Comparison of ENCODE assay signal across 26 cellular contexts in genomic region chr12:116779597-116779996, GRCh38. TPM values are rescaled to one million over a fixed set of nuclear protein-coding genes. Genes with fewer than 3 reads are reported as not detected.
DNase-seq lines count a peak whose midpoint lies in the region; ATAC-seq, FAIRE-seq and TF ChIP-seq lines count a peak whose summit lies in the region.
"Had no signal": no experiment of that assay in that cellular context is flagged by ENCODE, and none has a peak within 500 bp of the region (broad histone marks: within the 10 kb centered on the region; RNA-seq: fewer than 3 reads in every experiment).

No MANE protein-coding gene starts in this region.

- 57% methylated on average over 1 of the region's 2 CpGs for WGBS in K562 (ENCODE audit: insufficient coverage, low coverage, missing lambda C conversion rate)

- BruUV-seq in K562 (replicated peaks; lab: Mats Ljungman, UMichigan) = no TSS peak

- ATAC-seq in K562 (no peak), upper lobe of right lung (no peak), GM21526 (IDR thresholded peaks at IDR 0.05; ENCODE audit: low FRiP score, unreplicated experiment) (no peak)
- ATAC-seq: A549, GM12878 had no signal

- H3K9me3 Mint-ChIP-seq in neural progenitor cell = no peaks in the 10 kb centered on the region
- H3K9me3 Mint-ChIP-seq: CD4-positive, alpha-beta T cell; CD8-positive, alpha-beta memory T cell had no signal

- no peaks in the 10 kb centered on the region for H3K4me1 ChIP-seq in HEK293 (ENCODE audit: control insufficient read depth, insufficient read depth, low read length)
- no peaks in the 10 kb centered on the region; a peak in 2 of 5 replicates for H3K4me1 ChIP-seq in K562 (replicated peaks in 1 of 2; ENCODE audit: control insufficient read depth in 2 of 2, insufficient read depth in 2 of 2, low read length in 2 of 2)
- no peaks in the 10 kb centered on the region for H3K4me1 ChIP-seq in neural progenitor cell
- H3K4me1 ChIP-seq in upper lobe of right lung = no peaks in the 10 kb centered on the region
- H3K4me1 ChIP-seq: A549, BE2C, HAP-1 had no signal

- H4K20me1 ChIP-seq in K562 (replicated peaks; ENCODE audit: control insufficient read depth, insufficient read depth, low read length) = no peaks in the 10 kb centered on the region
- no peaks in the 10 kb centered on the region for H4K20me1 ChIP-seq in neural progenitor cell (ENCODE audit: low read depth)
- H4K20me1 ChIP-seq: BLaER1 treated with 17β-estradiol and CSF1 and Interleukin-3, amounts not matched to agents 10 nM and 100 nM had no signal

- H3K4me3 ChIP-seq in HEK293 (ENCODE audit: low read depth, low read length) = no peak overlapping the region
- H3K4me3 ChIP-seq in K562 = no peak overlapping the region
- no peak overlapping the region for H3K4me3 ChIP-seq in neural progenitor cell
- H3K4me3 ChIP-seq in upper lobe of right lung = no peak overlapping the region
- H3K4me3 ChIP-seq: A549; BLaER1 treated with 17β-estradiol and CSF1 and Interleukin-3, amounts not matched to agents 10 nM and 100 nM; GM12878; HAP-1 had no signal

- no peak for TF ChIP-seq RAD21 in K562 (CRISPR knock-in tag; conservative IDR thresholded peaks at IDR 0.05 in 1 of 2, IDR thresholded peaks at IDR 0.05 in 1 of 2)

- no peak for FAIRE-seq in K562 (lab: Jason Lieb, UNC)
- FAIRE-seq in RCC 7860 (lab: Jason Lieb, UNC) = no peak
- FAIRE-seq: A549, D721Med, GM12878, GM19239, H54 had no signal

- TF ChIP-seq POLR2A in K562 (conservative IDR thresholded peaks at IDR 0.05) = no peak

- in situ Hi-C loops in K562 (cut with MboI) = no loop called here

- no peaks in the 10 kb centered on the region for H3F3A ChIP-seq in neural progenitor cell (ENCODE audit: low read depth)

- H3K27ac ChIP-seq in HEK293 (ENCODE audit: extremely low read depth, low read depth, low read length) = no peak overlapping the region
- no peak overlapping the region for H3K27ac ChIP-seq in K562 (ENCODE audit: extremely low read depth, low read depth, low read length)
- no peak overlapping the region for H3K27ac ChIP-seq in neural progenitor cell
- no peak overlapping the region for H3K27ac ChIP-seq in upper lobe of right lung
- H3K27ac ChIP-seq: A549; BLaER1 treated with 17β-estradiol and CSF1 and Interleukin-3, amounts not matched to agents 10 nM and 100 nM had no signal

- H3K9ac ChIP-seq in K562 (ENCODE audit: insufficient read depth in 1 of 2, low read depth in 2 of 2, low read length in 2 of 2) = no peak overlapping the region
- H3K9ac ChIP-seq in neural progenitor cell = no peak overlapping the region
- H3K9ac ChIP-seq: BLaER1 treated with 17β-estradiol and CSF1 and Interleukin-3, amounts not matched to agents 10 nM and 100 nM had no signal

- TF ChIP-seq EP300 in K562 (IDR thresholded peaks at IDR 0.05; ENCODE audit: low read length) = no peak

- H3K9me3 ChIP-seq in HEK293 (ENCODE audit: control insufficient read depth, insufficient read depth, low read depth, low read length) (no peaks in the 10 kb centered on the region), K562 (replicated peaks; ENCODE audit: control insufficient read depth, insufficient read depth, low read depth, low read length) (no peaks in the 10 kb centered on the region), neural progenitor cell (ENCODE audit: low read depth) (no peaks in the 10 kb centered on the region), upper lobe of right lung (no peaks in the 10 kb centered on the region)
- H3K9me3 ChIP-seq: A549, BE2C, HAP-1 had no signal

- no peak overlapping the region for H3K4me2 ChIP-seq in K562 (ENCODE audit: insufficient read depth, low read length)
- no peak overlapping the region for H3K4me2 ChIP-seq in neural progenitor cell
- H3K4me2 ChIP-seq: A549; BLaER1 treated with 17β-estradiol and CSF1 and Interleukin-3, amounts not matched to agents 10 nM and 100 nM had no signal

- no peak for TF ChIP-seq CTCF in HEK293 (tag by site-specific recombination; IDR thresholded peaks at IDR 0.05)
- TF ChIP-seq CTCF in K562 (IDR thresholded peaks at IDR 0.05 in 2 of 3, conservative IDR thresholded peaks at IDR 0.05 in 1 of 3; ENCODE audit: insufficient read depth in 2 of 3, low read depth in 1 of 3, low read length in 3 of 3) = no peak
- TF ChIP-seq CTCF in neural progenitor cell (IDR thresholded peaks at IDR 0.05) = no peak
- TF ChIP-seq CTCF in upper lobe of right lung (IDR thresholded peaks at IDR 0.05) = no peak

- H3K79me2 ChIP-seq in K562 (ENCODE audit: control insufficient read depth, insufficient read depth, low read length) (no peaks in the 10 kb centered on the region), neural progenitor cell (ENCODE audit: low read depth) (no peaks in the 10 kb centered on the region)

- no peaks in the 10 kb centered on the region for H3K9me1 ChIP-seq in K562 (ENCODE audit: control insufficient read depth, insufficient read depth, low read length)

- no peaks in the 10 kb centered on the region for H3K4me1 Mint-ChIP-seq in neural progenitor cell
- H3K4me1 Mint-ChIP-seq: CD14-positive monocyte; CD8-positive, alpha-beta memory T cell had no signal

- DNase-seq in K562 (ENCODE audit: extremely low read depth in 1 of 4, low spot score in 3 of 4) (no peak), neural progenitor cell (ENCODE audit: low spot score) (no peak), upper lobe of right lung (peak; percentile 2), SKM-1 (lab: John Stamatoyannopoulos, UW; ENCODE audit: unreplicated experiment) (no peak), RCC 7860 (ENCODE audit: low spot score) (no peak)
- DNase-seq: 8988T; ACHN; AML-193; BE2C; CD4-positive, alpha-beta T cell; CD8-positive, alpha-beta memory T cell; DMS 273 treated with DMSO at 0.1 percent for 48 hours; DMS79; EL; GDM1; GOT3 had no signal

- H3K36me3 Mint-ChIP-seq in neural progenitor cell = peaks cover 28% of the 10 kb centered on the region
- H3K36me3 Mint-ChIP-seq: CD14-positive monocyte had no signal

- peak overlapping the region; percentile 33 for H3K27ac Mint-ChIP-seq in neural progenitor cell
- H3K27ac Mint-ChIP-seq: CD4-positive, alpha-beta T cell had no signal

- H3K36me3 ChIP-seq in HEK293 (ENCODE audit: control insufficient read depth in 2 of 2, insufficient read depth in 1 of 2, low read length in 2 of 2) (peaks cover 0 to 43% of the 10 kb centered on the region in 2 experiments; a peak in 1 of 3 replicates), K562 (ENCODE audit: control insufficient read depth, insufficient read depth, low read length) (peaks cover 25% of the 10 kb centered on the region; the same call in 2 of the 3 replicates), neural progenitor cell (no peaks in the 10 kb centered on the region), upper lobe of right lung (no peaks in the 10 kb centered on the region)

- H3K27me3 ChIP-seq in K562 (ENCODE audit: control insufficient read depth in 2 of 2, insufficient read depth in 2 of 2, low read length in 2 of 2) (peaks cover 0 to 4% of the 10 kb centered on the region in 2 experiments; a peak in 1 of 5 replicates), neural progenitor cell (no peaks in the 10 kb centered on the region), upper lobe of right lung (no peaks in the 10 kb centered on the region)
- H3K27me3 ChIP-seq: BE2C; BLaER1 treated with 17β-estradiol and CSF1 and Interleukin-3, amounts not matched to agents 10 nM and 100 nM had no signal

- intact Hi-C loops in K562 (cut with micrococcal nuclease) = no loop called here
- intact Hi-C loops in upper lobe of right lung (cut with DNase I) = no loop called here

- H2AFZ ChIP-seq in K562 (ENCODE audit: low read depth, low read length) (no peak overlapping the region), neural progenitor cell (replicated peaks) (no peak overlapping the region)

- CTCF ChIA-PET in HEK293 (lab: Yijun Ruan, JAX) (interaction anchor here (0.6 to 1.5 kb wide), 3 partner anchors 10 to 72 kb away, joined by 3 to 5 read pairs (median 5); no protein-coding TSS in a partner anchor), K562 (lab: Yijun Ruan, JAX; ENCODE audit: low intra/inter-chr PET ratio) (no interaction called here)

- no peak overlapping the region for H3K4me3 Mint-ChIP-seq in neural progenitor cell
- H3K4me3 Mint-ChIP-seq: CD14-positive monocyte; CD4-positive, alpha-beta T cell; CD8-positive, alpha-beta memory T cell had no signal

- H3K27me3 Mint-ChIP-seq in neural progenitor cell (ENCODE audit: insufficient read depth, low read depth) = peaks cover 7% of the 10 kb centered on the region
- H3K27me3 Mint-ChIP-seq: CD4-positive, alpha-beta T cell had no signal

- POLR2A ChIA-PET in HEK293 (lab: Yijun Ruan, JAX) (no interaction called here), K562 (lab: Yijun Ruan, JAX) (no interaction called here)

RNA-seq across cellular contexts. Expression of gene RNFT2, which starts 41.5 kb away (rescaled TPM):
- total RNA-seq in K562 (2011; cell fraction: chromatin; rRNA removed; ENCODE audit: low replicate concordance) = 16.0 and 21.8 TPM in 2 replicates
- 12.7 and 13.2 TPM in 2 replicates for total RNA-seq in K562 (2011; cell fraction: nucleolus; rRNA removed)
- 18.5 and 28.9 TPM in 2 replicates for total RNA-seq in K562 (2011; cell fraction: nucleoplasm; rRNA removed)
- total RNA-seq in K562 (2014; rRNA removed) = 7.9 and 9.8 TPM in 2 replicates
- 9.5 and 10.5 TPM in 2 replicates for total RNA-seq in K562 (2014; rRNA removed; fragmentation: Illumina TruSeq; extraction: Trizol)
- total RNA-seq in K562 (2015; rRNA removed; fragmentation: Illumina TruSeq; extraction: Trizol) = 11.3 and 12.0 TPM in 2 replicates
- total RNA-seq in K562 (2021) = 23.5 and 26.3 TPM in 2 replicates
- 8.5 and 14.1 TPM in 2 replicates for polyA plus RNA-seq in K562 (2011; rRNA removed)
- 10.0 and 12.1 TPM in 2 replicates for polyA plus RNA-seq in K562 (2011; cell fraction: cytosol; rRNA removed)
- 7.1 and 7.3 TPM in 2 replicates for polyA plus RNA-seq in K562 (2011; cell fraction: nucleus; rRNA removed)
- 8.7 and 9.8 TPM in 2 replicates for polyA plus RNA-seq in K562 (2012)
- polyA plus RNA-seq in K562 (2014; fragmentation: Illumina TruSeq; extraction: Trizol) = 3.5 and 3.6 TPM in 2 replicates
- polyA plus RNA-seq in K562 (2014; fragmentation: Nextera tagmentation; extraction: Ambion mirVana) = 10 to 100 TPM in 1 of 2 experiments, 1 to 10 TPM in 1; 7.1 to 17.3 TPM
- polyA plus RNA-seq in K562 (2014; rRNA removed) = 10.0 and 11.9 TPM in 2 replicates
- 21.2 TPM in 2 replicates for polyA minus RNA-seq in K562 (2011; rRNA and poly(A)+ RNA removed)
- 14.4 and 15.7 TPM in 2 replicates for polyA minus RNA-seq in K562 (2011; cell fraction: cytosol; rRNA and poly(A)+ RNA removed)
- 1.8 and 3.7 TPM in 2 replicates for polyA minus RNA-seq in K562 (2011; cell fraction: nucleus; rRNA and poly(A)+ RNA removed)
- 26.9 and 30.8 TPM in 2 replicates for total RNA-seq in neural progenitor cell (ENCODE audit: low replicate concordance)
- 2.6 TPM for total RNA-seq in upper lobe of right lung
- polyA plus RNA-seq: CD14-positive monocyte had no signal

RNA-seq across cellular contexts. Expression of gene SPRING1, which starts 41.7 kb away (rescaled TPM):
- 6.1 and 6.6 TPM in 2 replicates for total RNA-seq in K562 (2011; cell fraction: chromatin; rRNA removed; ENCODE audit: low replicate concordance)
- total RNA-seq in K562 (2011; cell fraction: nucleolus; rRNA removed) = 5.5 and 5.7 TPM in 2 replicates
- 6.2 and 9.8 TPM in 2 replicates for total RNA-seq in K562 (2011; cell fraction: nucleoplasm; rRNA removed)
- total RNA-seq in K562 (2014; rRNA removed) (11.9 and 15.2 TPM in 2 replicates), K562 (2014; rRNA removed; fragmentation: Illumina TruSeq; extraction: Trizol) (7.0 and 7.9 TPM in 2 replicates), K562 (2015; rRNA removed; fragmentation: Illumina TruSeq; extraction: Trizol) (8.8 and 8.9 TPM in 2 replicates), K562 (2021) (19.1 and 20.0 TPM in 2 replicates), neural progenitor cell (ENCODE audit: low replicate concordance) (40.4 and 41.9 TPM in 2 replicates), upper lobe of right lung (126 TPM)
- polyA plus RNA-seq in K562 (2011; rRNA removed) (8.0 TPM in 2 replicates), K562 (2014; fragmentation: Illumina TruSeq; extraction: Trizol) (8.0 and 11.1 TPM in 2 replicates), K562 (2014; fragmentation: Nextera tagmentation; extraction: Ambion mirVana) (1 to 10 TPM; 1.1 to 1.9 TPM), K562 (2014; rRNA removed) (6.3 and 9.1 TPM in 2 replicates)
- 8.2 and 11.5 TPM in 2 replicates for polyA plus RNA-seq in K562 (2011; cell fraction: cytosol; rRNA removed)
- 4.8 and 6.7 TPM in 2 replicates for polyA plus RNA-seq in K562 (2011; cell fraction: nucleus; rRNA removed)
- 9.2 and 17.4 TPM in 2 replicates for polyA plus RNA-seq in K562 (2012)
- 11.1 and 11.8 TPM in 2 replicates for polyA minus RNA-seq in K562 (2011; rRNA and poly(A)+ RNA removed)
- polyA minus RNA-seq in K562 (2011; cell fraction: cytosol; rRNA and poly(A)+ RNA removed) = 6.8 and 7.4 TPM in 2 replicates
- 3.2 and 3.8 TPM in 2 replicates for polyA minus RNA-seq in K562 (2011; cell fraction: nucleus; rRNA and poly(A)+ RNA removed)

Comparison
In these comparisons a context has a peak if more than half of its experiments do, and no peak if none do; other contexts are left out.
1. Of the 44 proteins assayed by ChIP-seq in both K562 and HEK293: peak only in K562: ZBTB17; only in HEK293: ZNF23; in both: none; in neither: 42.